In genomic region chr6:96138396-96138795, GRCh38 we compare ENCODE assay signal across 24 cellular contexts.
"Had no signal": no experiment of that assay in that cellular context is flagged by ENCODE, and none has a peak within 500 bp of the region (broad histone marks: within the 10 kb centered on the region; RNA-seq: fewer than 3 reads in every experiment).

No MANE protein-coding gene starts in this region.

- H3K27me3 ChIP-seq: neural progenitor cell, ovary, right lobe of liver, sigmoid colon, stomach, thyroid gland, tibial nerve, upper lobe of right lung had no signal

- DNase-seq: natural killer cell; occipital lobe; ovary; posterior cingulate gyrus; psoas muscle; right cardiac atrium; right lobe of liver; sigmoid colon; small intestine; stimulated activated CD4-positive, alpha-beta T cell treated with anti-CD3 and anti-CD28 coated beads, Interleukin-15, amount 100 ng/mL, for 24 hours; stimulated activated CD4-positive, alpha-beta T cell treated with anti-CD3 and anti-CD28 coated beads, Interleukin-2, amount 100 ng/mL, for 24 hours; stimulated activated CD4-positive, alpha-beta T cell treated with anti-CD3 and anti-CD28 coated beads, Interleukin-2, amount 100 ng/mL, for 48 hours; stimulated activated CD4-positive, alpha-beta T cell treated with anti-CD3 and anti-CD28 coated beads, Interleukin-4, amount 100 ng/mL, for 24 hours; stimulated activated naive B cell treated with anti-CD40 and anti-IgM and Interleukin-4, amounts not matched to agents 10 μg/mL and 1 μg/mL and 100 μg/mL, for 72 hours; stimulated activated naive CD4-positive, alpha-beta T cell treated with Interleukin-2 at 50 U/mL for 16 hours; stomach; thyroid gland; upper lobe of right lung; uterus had no signal

- H3K36me3 ChIP-seq: neural progenitor cell, ovary, right lobe of liver, sigmoid colon, stomach, thoracic aorta, thyroid gland, tibial nerve, upper lobe of right lung, uterus had no signal

- H3K4me2 ChIP-seq: neural progenitor cell had no signal

- H3K9me3 ChIP-seq: ovary, psoas muscle, right lobe of liver, sigmoid colon, thoracic aorta, thyroid gland, tibial nerve, upper lobe of right lung, uterus had no signal

- H3K4me3 ChIP-seq: neural progenitor cell, ovary, psoas muscle, right lobe of liver, sigmoid colon, stomach, thoracic aorta, thyroid gland, tibial nerve, upper lobe of right lung, uterus had no signal

- H2AFZ ChIP-seq: neural progenitor cell, parathyroid adenoma had no signal

- H3K9ac ChIP-seq: neural progenitor cell, parathyroid adenoma had no signal

- H3K4me1 ChIP-seq: neural progenitor cell, parathyroid adenoma, psoas muscle, right lobe of liver, stomach, thyroid gland, tibial nerve, upper lobe of right lung, uterus had no signal

- H3K27ac ChIP-seq: neural progenitor cell, ovary, parathyroid adenoma, psoas muscle, right lobe of liver, sigmoid colon, stomach, thoracic aorta, thyroid gland, tibial nerve, upper lobe of right lung, uterus had no signal

- H3K79me2 ChIP-seq: parathyroid adenoma had no signal

- ATAC-seq: natural killer cell; psoas muscle; right cardiac atrium; right lobe of liver; stimulated activated effector memory CD8-positive, alpha-beta T cell treated with anti-CD3 and anti-CD28 coated beads, Interleukin-12 subunit alpha, Interleukin-12 subunit beta, amount 100 ng/mL, for 72 hours; stimulated activated naive B cell treated with anti-CD40 and anti-IgM and Interleukin-4, amounts not matched to agents 10 μg/mL and 1 μg/mL and 100 μg/mL, for 72 hours; upper lobe of right lung had no signal
